ENCODE assay signal across 7 cellular contexts in the genomic region with DNA sequence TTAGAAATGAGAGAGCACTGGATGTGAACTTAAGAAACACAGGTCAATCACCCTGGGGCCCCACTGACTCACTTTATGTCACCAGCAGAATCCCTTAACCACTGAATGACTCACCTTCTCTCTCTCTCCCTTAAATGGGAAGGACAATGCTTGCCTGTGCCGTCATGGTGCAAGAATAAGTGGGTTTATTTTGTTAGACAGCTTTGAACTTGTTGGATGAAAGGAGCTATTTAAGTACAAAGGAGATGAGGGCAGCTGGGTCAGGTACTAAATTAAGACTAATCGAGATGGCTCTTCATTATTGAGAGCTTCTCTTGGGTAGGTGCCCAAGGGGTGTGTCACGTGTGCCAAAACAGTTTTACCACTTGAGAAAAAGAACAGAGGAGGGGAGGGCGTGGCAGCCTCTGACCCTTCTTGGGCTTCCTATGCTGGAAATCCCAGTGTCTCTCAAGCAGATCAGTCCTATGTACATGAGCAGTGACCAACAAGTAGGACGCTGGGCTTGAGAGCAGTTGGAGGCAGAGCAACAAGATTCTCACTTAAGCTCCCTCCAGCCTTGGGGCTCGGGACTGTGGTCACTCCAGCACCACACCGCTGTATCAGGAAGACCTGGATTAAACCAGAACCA. TPM values are rescaled to one million over a fixed set of nuclear protein-coding genes. Genes with fewer than 3 reads are reported as not detected.
DNase-seq lines count a peak whose midpoint lies in the region; ATAC-seq and TF ChIP-seq lines count a peak whose summit lies in the region.

No MANE protein-coding gene starts in this region.

- no peak overlapping the region for H3K4me3 Mint-ChIP-seq in endothelial cell (ENCODE audit: unreplicated experiment)

- in situ Hi-C loops in mammary epithelial cell (cut with MboI; ENCODE audit: low sequenced_read_pairs in 2 of 2), result loop anchor here in 1 of 2 donors (10.0 kb wide), 1 partner anchor 261 kb away; no protein-coding TSS in a partner anchor

- no peaks in the 10 kb centered on the region for H3K36me3 Mint-ChIP-seq in endothelial cell (ENCODE audit: low read depth, unreplicated experiment)

- TF ChIP-seq CTCF in mammary epithelial cell (conservative IDR thresholded peaks at IDR 0.05 in 1 of 2, IDR thresholded peaks at IDR 0.05 in 1 of 2; ENCODE audit: extremely low read depth in 1 of 2, insufficient read depth in 1 of 2, low read depth in 1 of 2, low read length in 2 of 2), result no peak
- no peak for TF ChIP-seq CTCF in endothelial cell (IDR thresholded peaks at IDR 0.05; ENCODE audit: unreplicated experiment)

- intact Hi-C loops in mammary epithelial cell (cut with micrococcal nuclease), result loop anchor here (1.0 to 10.0 kb wide), 6 partner anchors 82 to 547 kb away; partner anchors contain the start of genes KRTAP2-3 and KRTAP2-4

- dilution Hi-C loops in mammary epithelial cell (cut with HindIII; ENCODE audit: low sequenced_read_pairs), result loop anchor here (5.0 kb wide), 1 partner anchor 248 kb away; no protein-coding TSS in a partner anchor

- H3K4me2 ChIP-seq in mammary epithelial cell (ENCODE audit: insufficient read depth, low read depth, low read length), result peak overlapping the region; percentile 52

- CTCF ChIA-PET in mammary epithelial cell (lab: Charles Lee; ENCODE audit: low non-redundant PET), result interaction anchor here (0.6 to 3.2 kb wide), 3 partner anchors 14 to 144 kb away, joined by 5 to 37 read pairs (median 5); no protein-coding TSS in a partner anchor

- H3K9me3 ChIP-seq in SJCRH30 (replicated peaks) (no peaks in the 10 kb centered on the region), mammary epithelial cell (replicated peaks; ENCODE audit: insufficient read depth, low read length) (no peaks in the 10 kb centered on the region)

- TSS peak; percentile 84 for BruUV-seq in mammary epithelial cell (replicated peaks; lab: Mats Ljungman, UMichigan)

- H3K4me3 ChIP-seq in SJCRH30 (no peak overlapping the region), mammary epithelial cell (replicated peaks in 1 of 3; ENCODE audit: insufficient read depth in 1 of 3, low read depth in 2 of 3, low read length in 3 of 3) (no peak overlapping the region)

- no peaks in the 10 kb centered on the region for H4K20me1 ChIP-seq in mammary epithelial cell (ENCODE audit: insufficient read depth, low read length)

- H2AFZ ChIP-seq in mammary epithelial cell (ENCODE audit: low read depth, low read length), result no peak overlapping the region

- H3K9ac ChIP-seq in mammary epithelial cell (ENCODE audit: insufficient read depth, low read length), result peak overlapping the region; percentile 76

- no peaks in the 10 kb centered on the region for H3K9me3 Mint-ChIP-seq in endothelial cell (ENCODE audit: unreplicated experiment)

- peaks cover 10% of the 10 kb centered on the region for H3K4me1 ChIP-seq in SJCRH30
- H3K4me1 ChIP-seq in mammary epithelial cell (ENCODE audit: insufficient read depth, low read length), result peaks cover 32% of the 10 kb centered on the region

- peaks cover 1% of the 10 kb centered on the region for H3K27me3 Mint-ChIP-seq in endothelial cell (ENCODE audit: unreplicated experiment)

- no peak overlapping the region for H3K27ac Mint-ChIP-seq in endothelial cell (ENCODE audit: unreplicated experiment)

- DNase-seq in HK-2 (ENCODE audit: unreplicated experiment) (peak; percentile 64), SJCRH30 (peak; percentile 19 to 37), mammary epithelial cell (peak; percentile 100), endothelial cell (ENCODE audit: low spot score) (no peak)
- peak; percentile 29 for DNase-seq in stimulated activated CD4-positive, alpha-beta T cell treated with anti-CD3 and anti-CD28 coated beads, Interleukin-12 subunit alpha, Interleukin-12 subunit beta, amount 100 ng/mL, for 4 hours

- H3K36me3 ChIP-seq in SJCRH30 (no peaks in the 10 kb centered on the region), mammary epithelial cell (ENCODE audit: insufficient read depth, low read length) (no peaks in the 10 kb centered on the region)

- H3K27ac ChIP-seq in SJCRH30, result no peak overlapping the region
- H3K27ac ChIP-seq in mammary epithelial cell (ENCODE audit: insufficient read depth, low read depth, low read length), result peak overlapping the region; percentile 94

- ATAC-seq in HG03469 (IDR thresholded peaks at IDR 0.05; ENCODE audit: unreplicated experiment), result no peak
- no peak for ATAC-seq in HG03139 (IDR thresholded peaks at IDR 0.05; ENCODE audit: unreplicated experiment)

- no peaks in the 10 kb centered on the region for H3K79me2 ChIP-seq in mammary epithelial cell (ENCODE audit: insufficient read depth, low read length)

- WGBS in mammary epithelial cell (ENCODE audit: low coverage, missing lambda C conversion rate), result 14% methylated on average over 7 of the region's 7 CpGs

- H3K4me1 Mint-ChIP-seq in endothelial cell (ENCODE audit: unreplicated experiment), result no peaks in the 10 kb centered on the region

- H3K27me3 ChIP-seq in SJCRH30 (no peaks in the 10 kb centered on the region), mammary epithelial cell (ENCODE audit: insufficient read depth, low read length) (no peaks in the 10 kb centered on the region)

RNA-seq across cellular contexts. Expression of gene KRT31, which starts 6.7 kb away (rescaled TPM):
- total RNA-seq in SJCRH30 (2014; rRNA removed; shearing (Covaris generic)), result 0.08 TPM in 1 of 2 replicates, not detected in the other
- total RNA-seq in mammary epithelial cell (not detected), endothelial cell (ENCODE audit: unreplicated experiment) (not detected)
- polyA plus RNA-seq in mammary epithelial cell, result not detected
- not detected for polyA minus RNA-seq in mammary epithelial cell

RNA-seq across cellular contexts. Expression of gene KRT37, which starts 20.2 kb away (rescaled TPM):
- total RNA-seq in SJCRH30 (2014; rRNA removed; shearing (Covaris generic)), result not detected in 2 replicates
- total RNA-seq in mammary epithelial cell (not detected), endothelial cell (ENCODE audit: unreplicated experiment) (not detected)
- polyA plus RNA-seq in mammary epithelial cell, result not detected
- not detected for polyA minus RNA-seq in mammary epithelial cell

RNA-seq across cellular contexts. Expression of gene KRT34, which starts 22.0 kb away (rescaled TPM):
- 0.08 TPM in 1 of 2 replicates, not detected in the other for total RNA-seq in SJCRH30 (2014; rRNA removed; shearing (Covaris generic))
- total RNA-seq in mammary epithelial cell (under 1 TPM in 1 of 2 donors, not detected in 1; 0.33 TPM), endothelial cell (ENCODE audit: unreplicated experiment) (not detected)
- 0.79 TPM for polyA plus RNA-seq in mammary epithelial cell
- not detected for polyA minus RNA-seq in mammary epithelial cell

RNA-seq across cellular contexts. Expression of gene KRT33B, which starts 34.5 kb away (rescaled TPM):
- total RNA-seq in SJCRH30 (2014; rRNA removed; shearing (Covaris generic)), result not detected in 2 replicates
- total RNA-seq in mammary epithelial cell, result under 1 TPM in 1 of 2 donors, not detected in 1; 0.17 TPM
- 0.06 TPM for polyA plus RNA-seq in mammary epithelial cell
- polyA minus RNA-seq in mammary epithelial cell, result not detected
- not detected for total RNA-seq in endothelial cell (ENCODE audit: unreplicated experiment)

RNA-seq across cellular contexts. Expression of gene KRT38, which starts 36.6 kb away (rescaled TPM):
- total RNA-seq in SJCRH30 (2014; rRNA removed; shearing (Covaris generic)), result not detected in 2 replicates
- total RNA-seq in mammary epithelial cell (not detected), endothelial cell (ENCODE audit: unreplicated experiment) (not detected)
- not detected for polyA plus RNA-seq in mammary epithelial cell
- not detected for polyA minus RNA-seq in mammary epithelial cell
